8 cellular contexts compared by ENCODE assay signal in genomic region chr22:39013923-39014722, GRCh38. TPM values are rescaled to one million over a fixed set of nuclear protein-coding genes. Genes with fewer than 3 reads are reported as not detected.
DNase-seq lines count a peak whose midpoint lies in the region; ATAC-seq and TF ChIP-seq lines count a peak whose summit lies in the region.

TSS of gene APOBEC3C (plus strand) at chr22:39014257. CDS start at chr22:39014363, 106 bp downstream.

- H3K27ac Mint-ChIP-seq in Caco-2 (ENCODE audit: unreplicated experiment) (peak within 1 kb of the TSS; percentile 85), IgD-negative memory B cell (peak within 1 kb of the TSS; percentile 76 to 95 (median 84))

- H3K27me3 ChIP-seq in Caco-2 (replicated peaks; ENCODE audit: control insufficient read depth, insufficient read depth, low read length): no peaks in the 10 kb centered on the region
- H3K27me3 ChIP-seq in iPS-18a (ENCODE audit: control insufficient read depth, insufficient read depth, low read length): no peaks in the 10 kb centered on the region

- H3K36me3 Mint-ChIP-seq in Caco-2 (ENCODE audit: insufficient read depth, unreplicated experiment): peaks cover 5% of the 10 kb centered on the region
- H3K36me3 Mint-ChIP-seq in IgD-negative memory B cell: peaks cover 3% of the 10 kb centered on the region

- H3K4me1 Mint-ChIP-seq in Caco-2 (ENCODE audit: low read depth, unreplicated experiment): peaks cover 30% of the 10 kb centered on the region
- peaks cover 16 to 22% (median 19%) of the 10 kb centered on the region in 3 donors for H3K4me1 Mint-ChIP-seq in IgD-negative memory B cell

- H3K9me3 Mint-ChIP-seq in Caco-2 (ENCODE audit: unreplicated experiment) (no peaks in the 10 kb centered on the region), IgD-negative memory B cell (no peaks in the 10 kb centered on the region)

- CTCF ChIA-PET in Caco-2 (lab: Charles Lee): interaction anchor here (0.9 kb wide), 2 partner anchors 97 to 144 kb away, joined by 3 to 4 read pairs; no protein-coding TSS in a partner anchor

- DNase-seq in Caco-2: peak; percentile 81 to 87
- peak; percentile 56 for DNase-seq in T-helper 9 cell
- peak; percentile 55 for DNase-seq in astrocyte of the cerebellum (ENCODE audit: low read depth)
- DNase-seq in HuH-7.5 (ENCODE audit: low spot score): no peak

- TF ChIP-seq CTCF in Caco-2 (IDR thresholded peaks at IDR 0.05; ENCODE audit: insufficient read depth in 1 of 2, low read depth in 1 of 2, low read length in 1 of 2, severe bottlenecking in 1 of 2, unreplicated experiment in 1 of 2): no peak
- TF ChIP-seq CTCF in astrocyte of the cerebellum (IDR thresholded peaks at IDR 0.05; ENCODE audit: low read depth, low read length, missing control alignments): no peak

- H3K27ac ChIP-seq in iPS-18a (ENCODE audit: low read length) (peak within 1 kb of the TSS; percentile 39), skin epidermis (peak within 1 kb of the TSS; percentile 67 to 97 (median 91))

- intact Hi-C loops in Caco-2 (cut with micrococcal nuclease; ENCODE audit: unreplicated experiment): loop anchor here (1.0 kb wide), 1 partner anchor 104 kb away; no protein-coding TSS in a partner anchor

- H3K9ac ChIP-seq in iPS-18a (ENCODE audit: low read length): peak within 1 kb of the TSS; percentile 52

- ATAC-seq in GM21390 (IDR thresholded peaks at IDR 0.05; ENCODE audit: unreplicated experiment): peak; percentile 85

- H3K36me3 ChIP-seq in Caco-2 (ENCODE audit: control insufficient read depth, insufficient read depth, low read length) (no peaks in the 10 kb centered on the region), iPS-18a (ENCODE audit: control insufficient read depth, low read depth, low read length) (no peaks in the 10 kb centered on the region)

- H3K4me3 Mint-ChIP-seq in Caco-2 (ENCODE audit: unreplicated experiment) (peak within 1 kb of the TSS; percentile 81), IgD-negative memory B cell (peak within 1 kb of the TSS; percentile 96 to 99 (median 98))

- no peaks in the 10 kb centered on the region for H3K27me3 Mint-ChIP-seq in Caco-2 (ENCODE audit: insufficient read depth, unreplicated experiment)
- H3K27me3 Mint-ChIP-seq in IgD-negative memory B cell: no peaks in the 10 kb centered on the region

- POLR2A ChIA-PET in Caco-2 (lab: Charles Lee): no interaction called here

- TSS peak; percentile 38 for BruUV-seq in Caco-2 (replicated peaks; lab: Mats Ljungman, UMichigan)

- in situ Hi-C loops in astrocyte of the cerebellum (cut with HindIII; ENCODE audit: low sequenced_read_pairs): no loop called here

- peak within 1 kb of the TSS; percentile 41 for H3K4me3 ChIP-seq in Caco-2 (ENCODE audit: low read depth, low read length)
- H3K4me3 ChIP-seq in astrocyte of the cerebellum (ENCODE audit: low read depth, low read length): peak within 1 kb of the TSS; percentile 50
- H3K4me3 ChIP-seq in iPS-18a (ENCODE audit: low read length): peak within 1 kb of the TSS; percentile 42
- H3K4me3 ChIP-seq in skin epidermis: peak within 1 kb of the TSS; percentile 40 to 62 (median 44)

- H3K9me3 ChIP-seq in Caco-2 (no peaks in the 10 kb centered on the region), iPS-18a (ENCODE audit: control insufficient read depth, low read depth, low read length) (no peaks in the 10 kb centered on the region)

- H3K4me1 ChIP-seq in Caco-2 (peaks cover 21% of the 10 kb centered on the region), iPS-18a (ENCODE audit: control insufficient read depth, low read depth, low read length) (peaks cover 32% of the 10 kb centered on the region)

RNA-seq across cellular contexts. Expression of gene APOBEC3C, which starts in this region (rescaled TPM):
- 24.2 and 25.1 TPM in 2 replicates for total RNA-seq in Caco-2 (2022)
- polyA plus RNA-seq in IgD-negative memory B cell: 268 TPM
